ENCODE assay signal across 26 cellular contexts in the genomic region with DNA sequence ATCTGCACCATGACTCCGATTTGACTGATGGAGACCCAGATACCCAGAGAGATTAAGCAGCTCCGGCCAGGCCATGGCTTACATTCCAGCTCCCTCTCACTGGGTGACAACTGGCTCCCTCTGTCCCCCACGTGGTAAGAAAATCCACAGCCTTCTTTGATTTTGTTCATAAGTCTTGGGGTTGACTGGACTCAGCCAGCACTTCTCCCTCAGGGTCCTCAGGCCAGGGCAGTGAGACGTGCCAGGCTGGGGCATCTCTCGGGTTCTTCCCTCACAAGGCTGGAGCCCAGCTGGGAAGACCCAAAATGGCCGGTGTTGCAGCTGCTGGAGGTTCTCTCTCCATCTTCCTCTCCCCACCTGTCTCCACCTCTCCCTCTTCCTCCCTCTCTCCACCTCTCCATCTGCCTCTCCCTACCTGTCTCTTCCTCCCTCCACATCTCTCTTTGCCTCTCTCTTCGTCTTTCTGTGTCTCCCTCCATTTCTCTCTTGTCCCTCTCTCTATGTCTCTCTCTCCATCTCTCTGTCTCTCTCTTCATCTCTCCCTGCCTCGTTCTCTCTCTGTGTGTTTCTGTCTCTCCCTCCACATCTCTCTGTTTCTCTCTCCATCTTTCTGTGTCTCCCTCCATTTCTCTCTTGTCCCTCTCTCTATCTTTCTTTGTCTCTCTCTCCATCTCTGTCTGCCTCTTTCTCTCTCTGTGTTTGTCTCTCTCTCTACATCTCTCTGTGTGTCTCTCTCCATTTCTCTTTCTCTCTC.
"Had no signal": no experiment of that assay in that cellular context is flagged by ENCODE, and none has a peak within 500 bp of the region (broad histone marks: within the 10 kb centered on the region; RNA-seq: fewer than 3 reads in every experiment).

No MANE protein-coding gene starts in this region.

- H3K4me1 Mint-ChIP-seq: activated CD4-positive, alpha-beta T cell treated with anti-CD3 and anti-CD28 coated beads, Interleukin-2, amount 10 ng/mL, durations not matched to agents 7 days and 5 days; activated CD8-positive, alpha-beta memory T cell treated with anti-CD3 and anti-CD28 coated beads, Interleukin-2, amount 10 ng/mL, durations not matched to agents 7 days and 5 days; activated naive CD8-positive, alpha-beta T cell treated with anti-CD3 and anti-CD28 coated beads, Interleukin-2, amount 50 U/mL, for 24 hours; immature natural killer cell; stimulated activated effector memory CD8-positive, alpha-beta T cell treated with anti-CD3 and anti-CD28 coated beads, Interleukin-12 subunit alpha, Interleukin-12 subunit beta, amount 100 ng/mL, for 72 hours had no signal

- H3K4me3 ChIP-seq: body of pancreas, lower lobe of right lung, mucosa of descending colon, stomach, suprapubic skin, uterus had no signal

- H3K9me3 ChIP-seq: body of pancreas, lower lobe of right lung, mucosa of descending colon, suprapubic skin, uterus had no signal

- H3K27ac ChIP-seq: body of pancreas, lower lobe of right lung, stomach, suprapubic skin, uterus, WERI-Rb-1 had no signal

- ATAC-seq: activated CD8-positive, alpha-beta memory T cell treated with anti-CD3 and anti-CD28 coated beads, Interleukin-2, amount 10 ng/mL, durations not matched to agents 7 days and 5 days; activated CD8-positive, alpha-beta T cell treated with anti-CD3 and anti-CD28 coated beads for 36 hours; activated naive CD8-positive, alpha-beta T cell treated with anti-CD3 and anti-CD28 coated beads, Interleukin-2, amount 50 U/mL, for 24 hours; body of pancreas; left lobe of liver; lower lobe of right lung; mucosa of descending colon; stimulated activated effector memory CD8-positive, alpha-beta T cell treated with anti-CD3 and anti-CD28 coated beads, Interleukin-12 subunit alpha, Interleukin-12 subunit beta, amount 100 ng/mL, for 72 hours; T-helper 17 cell had no signal

- H3K27ac Mint-ChIP-seq: activated CD4-positive, alpha-beta T cell treated with anti-CD3 and anti-CD28 coated beads, Interleukin-2, amount 10 ng/mL, durations not matched to agents 7 days and 5 days; activated CD8-positive, alpha-beta memory T cell treated with anti-CD3 and anti-CD28 coated beads, Interleukin-2, amount 10 ng/mL, durations not matched to agents 7 days and 5 days; activated CD8-positive, alpha-beta T cell treated with anti-CD3 and anti-CD28 coated beads for 36 hours; activated naive CD8-positive, alpha-beta T cell treated with anti-CD3 and anti-CD28 coated beads, Interleukin-2, amount 50 U/mL, for 24 hours; activated T-helper 1 cell treated with anti-CD3 and anti-CD28 coated beads, Interleukin-12 subunit alpha, Interleukin-12 subunit beta, Interleukin-2, Interleukin-4 antibody, amounts not matched to agents 30 ng/mL and 10 ng/mL and 1 ng/mL, durations not matched to agents 14 hours and 24 hours and 36 hours; dendritic cell treated with granulocyte-macrophage colony-stimulating factor and Interleukin-4, amounts not matched to agents 40 ng/mL and 50 ng/mL, for 4 days; immature natural killer cell; stimulated activated effector memory CD8-positive, alpha-beta T cell treated with anti-CD3 and anti-CD28 coated beads, Interleukin-12 subunit alpha, Interleukin-12 subunit beta, amount 100 ng/mL, for 72 hours; T-helper 17 cell had no signal

- DNase-seq: activated CD4-positive, alpha-beta T cell treated with anti-CD3 and anti-CD28 coated beads, Interleukin-2, amount 10 ng/mL, durations not matched to agents 7 days and 5 days; activated CD4-positive, CD25-positive, alpha-beta regulatory T cell treated with anti-CD3 and anti-CD28 coated beads, Interleukin-2, amount 50 U/mL, for 72 hours; activated CD8-positive, alpha-beta memory T cell treated with anti-CD3 and anti-CD28 coated beads, Interleukin-2, amount 10 ng/mL, durations not matched to agents 7 days and 5 days; activated CD8-positive, alpha-beta T cell treated with anti-CD3 and anti-CD28 coated beads for 36 hours; activated gamma-delta T cell; activated naive CD4-positive, alpha-beta T cell treated with anti-CD3 and anti-CD28 coated beads, Interleukin-2, amount 50 U/mL, for 16 hours; activated naive CD8-positive, alpha-beta T cell treated with anti-CD3 and anti-CD28 coated beads, Interleukin-2, amount 50 U/mL, for 24 hours; activated T-cell treated with anti-CD3 and anti-CD28 coated beads for 4 hours; body of pancreas; effector CD4-positive, alpha-beta T cell; foreskin fibroblast; immature natural killer cell; lower lobe of right lung; mesendoderm; mucosa of descending colon; stomach; T-helper 17 cell; trophoblast cell; uterus; WERI-Rb-1 had no signal

- H3K9me3 Mint-ChIP-seq: activated CD4-positive, alpha-beta T cell treated with anti-CD3 and anti-CD28 coated beads, Interleukin-2, amount 10 ng/mL, durations not matched to agents 7 days and 5 days; activated CD8-positive, alpha-beta T cell treated with anti-CD3 and anti-CD28 coated beads for 36 hours; dendritic cell treated with granulocyte-macrophage colony-stimulating factor and Interleukin-4, amounts not matched to agents 40 ng/mL and 50 ng/mL, for 4 days; immature natural killer cell; stimulated activated effector memory CD8-positive, alpha-beta T cell treated with anti-CD3 and anti-CD28 coated beads, Interleukin-12 subunit alpha, Interleukin-12 subunit beta, amount 100 ng/mL, for 72 hours had no signal

- H3K36me3 Mint-ChIP-seq: activated CD8-positive, alpha-beta memory T cell treated with anti-CD3 and anti-CD28 coated beads, Interleukin-2, amount 10 ng/mL, durations not matched to agents 7 days and 5 days; stimulated activated effector memory CD8-positive, alpha-beta T cell treated with anti-CD3 and anti-CD28 coated beads, Interleukin-12 subunit alpha, Interleukin-12 subunit beta, amount 100 ng/mL, for 72 hours had no signal

- H3K4me3 Mint-ChIP-seq: activated CD4-positive, alpha-beta T cell treated with anti-CD3 and anti-CD28 coated beads, Interleukin-2, amount 10 ng/mL, durations not matched to agents 7 days and 5 days; activated CD8-positive, alpha-beta memory T cell treated with anti-CD3 and anti-CD28 coated beads, Interleukin-2, amount 10 ng/mL, durations not matched to agents 7 days and 5 days; activated CD8-positive, alpha-beta T cell treated with anti-CD3 and anti-CD28 coated beads for 36 hours; activated naive CD8-positive, alpha-beta T cell treated with anti-CD3 and anti-CD28 coated beads, Interleukin-2, amount 50 U/mL, for 24 hours; activated T-helper 1 cell treated with anti-CD3 and anti-CD28 coated beads, Interleukin-12 subunit alpha, Interleukin-12 subunit beta, Interleukin-2, Interleukin-4 antibody, amounts not matched to agents 30 ng/mL and 10 ng/mL and 1 ng/mL, durations not matched to agents 14 hours and 24 hours and 36 hours; dendritic cell treated with granulocyte-macrophage colony-stimulating factor and Interleukin-4, amounts not matched to agents 40 ng/mL and 50 ng/mL, for 4 days; stimulated activated effector memory CD8-positive, alpha-beta T cell treated with anti-CD3 and anti-CD28 coated beads, Interleukin-12 subunit alpha, Interleukin-12 subunit beta, amount 100 ng/mL, for 72 hours; T-helper 17 cell had no signal

- H3K4me1 ChIP-seq: body of pancreas, lower lobe of right lung, stomach, uterus had no signal

- H3K36me3 ChIP-seq: lower lobe of right lung, stomach, suprapubic skin, uterus, WERI-Rb-1 had no signal

- FAIRE-seq: endometrium had no signal

- H3K27me3 ChIP-seq: body of pancreas had no signal
